ENCODE assay signal across 21 cellular contexts in genomic region chr21:26776320-26777021, GRCh38.
DNase-seq lines count a peak whose midpoint lies in the region; ATAC-seq and TF ChIP-seq lines count a peak whose summit lies in the region.
"Had no signal": no experiment of that assay in that cellular context is flagged by ENCODE, and none has a peak within 500 bp of the region (broad histone marks: within the 10 kb centered on the region; RNA-seq: fewer than 3 reads in every experiment).

No MANE protein-coding gene starts in this region.

- H3K4me3 Mint-ChIP-seq in activated T-helper 2 cell treated with anti-CD3 and anti-CD28 coated beads, Interferon-gamma antibody, Interleukin-2, Interleukin-4, amounts not matched to agents 10 μg/mL and 5 μg/mL and 100 μg/mL, durations not matched to agents 14 hours and 24 hours and 36 hours (ENCODE audit: low read depth), result no peak overlapping the region
- no peak overlapping the region for H3K4me3 Mint-ChIP-seq in activated CD4-positive, alpha-beta T cell treated with anti-CD3 and anti-CD28 coated beads for 36 hours

- ATAC-seq in IMR-90 (ENCODE audit: low read depth), result peak; percentile 86
- ATAC-seq in activated CD4-positive, alpha-beta T cell treated with anti-CD3 and anti-CD28 coated beads for 36 hours, result no peak
- ATAC-seq: K562 had no signal

- 0 out of 2 replicates have a peak overlapping the region, but pooled peaks have one; percentile 19 for H4K91ac ChIP-seq in IMR-90 (ENCODE audit: insufficient read depth, low read depth, low read length)

- H3K27me3 Mint-ChIP-seq in activated T-helper 2 cell treated with anti-CD3 and anti-CD28 coated beads, Interferon-gamma antibody, Interleukin-2, Interleukin-4, amounts not matched to agents 10 μg/mL and 5 μg/mL and 100 μg/mL, durations not matched to agents 14 hours and 24 hours and 36 hours (ENCODE audit: low read depth), result peaks cover 7% of the 10 kb centered on the region
- peaks cover 6% of the 10 kb centered on the region for H3K27me3 Mint-ChIP-seq in activated CD4-positive, alpha-beta T cell treated with anti-CD3 and anti-CD28 coated beads for 36 hours

- 0 out of 2 replicates have a peak overlapping the region, but pooled peaks have one; percentile 30 for H3K14ac ChIP-seq in IMR-90 (replicated peaks; ENCODE audit: low read depth, low read length)

- TF ChIP-seq RAD21 in IMR-90 (IDR thresholded peaks at IDR 0.05; ENCODE audit: low read length), result no peak

- BruUV-seq in IMR-90 (replicated peaks; lab: Mats Ljungman, UMichigan), result no TSS peak
- BruUV-seq in mammary epithelial cell (replicated peaks; lab: Mats Ljungman, UMichigan), result no TSS peak

- no peak overlapping the region for H3K23ac ChIP-seq in IMR-90 (ENCODE audit: low read depth, low read length)

- no peak for TF ChIP-seq POLR2A in IMR-90 (IDR thresholded peaks at IDR 0.05; ENCODE audit: low read depth, low read length)

- intact Hi-C loops in IMR-90 (cut with micrococcal nuclease), result no loop called here
- intact Hi-C loops in mammary epithelial cell (cut with micrococcal nuclease), result no loop called here
- intact Hi-C loops in activated T-helper 2 cell treated with anti-CD3 and anti-CD28 coated beads, Interferon-gamma antibody, Interleukin-2, Interleukin-4, amounts not matched to agents 10 μg/mL and 5 μg/mL and 100 μg/mL, durations not matched to agents 14 hours and 24 hours and 36 hours (cut with micrococcal nuclease), result no loop called here
- intact Hi-C loops in activated CD4-positive, alpha-beta T cell treated with anti-CD3 and anti-CD28 coated beads for 36 hours (cut with DNase I, micrococcal nuclease), result no loop called here

- no peaks in the 10 kb centered on the region for H3K79me1 ChIP-seq in IMR-90 (ENCODE audit: low read depth in 1 of 2, low read length in 2 of 2)

- no peak overlapping the region for H2AFZ ChIP-seq in IMR-90 (replicated peaks; ENCODE audit: low read length, poor library complexity)
- H2AFZ ChIP-seq in mammary epithelial cell (ENCODE audit: low read depth, low read length), result no peak overlapping the region

- H3K4ac ChIP-seq in IMR-90 (ENCODE audit: low read depth, low read length), result peak overlapping the region; percentile 55; the same call in 1 of the 2 replicates

- peak overlapping the region; percentile 79 for H2BK5ac ChIP-seq in IMR-90 (ENCODE audit: low read depth, low read length, poor library complexity, severe bottlenecking)

- DNase-seq in ACHN (peak; percentile 24), IMR-90 (peak; percentile 68), mammary epithelial cell (peak; percentile 20), kidney glomerular epithelial cell (lab: John Stamatoyannopoulos, UW) (peak; percentile 30), NCI-H146 treated with DMSO at 0.1 percent for 48 hours (lab: John Stamatoyannopoulos, UW; ENCODE audit: unreplicated experiment) (no peak), COLO668 (lab: John Stamatoyannopoulos, UW; ENCODE audit: unreplicated experiment) (no peak)
- DNase-seq in activated T-helper 2 cell treated with anti-CD3 and anti-CD28 coated beads, Interferon-gamma antibody, Interleukin-2, Interleukin-4, amounts not matched to agents 10 μg/mL and 5 μg/mL and 100 μg/mL, durations not matched to agents 14 hours and 24 hours and 36 hours (ENCODE audit: low spot score), result no peak
- no peak for DNase-seq in activated CD4-positive, alpha-beta T cell treated with anti-CD3 and anti-CD28 coated beads for 36 hours
- DNase-seq: activated CD4-positive, alpha-beta T cell treated with anti-CD3 and anti-CD28 coated beads for 1 hour; activated CD8-positive, alpha-beta memory T cell treated with anti-CD3 and anti-CD28 coated beads, Interleukin-2, amount 50 U/mL, for 4 hours; activated naive CD4-positive, alpha-beta T cell; Caco-2; GF-D8; H7; NCI-H1105 treated with DMSO at 0.1 percent for 48 hours; NK-92 treated with Interleukin-12 subunit alpha and Interleukin-12 subunit beta, amount 100 ng/mL, for 24 hours; nucleus accumbens; Right ventricle myocardium superior; sigmoid colon had no signal

- H3K4me2 ChIP-seq in IMR-90 (ENCODE audit: low read depth, low read length) (no peak overlapping the region; the same call in 1 of the 2 replicates), mammary epithelial cell (ENCODE audit: insufficient read depth, low read depth, low read length) (no peak overlapping the region)

- H2BK20ac ChIP-seq in IMR-90 (ENCODE audit: low read depth, low read length), result peak overlapping the region; percentile 78

- no CpG with 5 or more reads among the region's 3 CpGs for WGBS in IMR-90 (ENCODE audit: extremely low coverage in 2 of 2, insufficient read length in 1 of 2), 2 experiments
- 92% methylated on average over 3 of the region's 3 CpGs for WGBS in mammary epithelial cell (ENCODE audit: low coverage, missing lambda C conversion rate)

- peak overlapping the region; percentile 63; the same call in 1 of the 2 replicates for H3K18ac ChIP-seq in IMR-90 (ENCODE audit: low read depth, low read length)

- no peak overlapping the region for H3K27ac Mint-ChIP-seq in activated T-helper 2 cell treated with anti-CD3 and anti-CD28 coated beads, Interferon-gamma antibody, Interleukin-2, Interleukin-4, amounts not matched to agents 10 μg/mL and 5 μg/mL and 100 μg/mL, durations not matched to agents 14 hours and 24 hours and 36 hours
- H3K27ac Mint-ChIP-seq in activated CD4-positive, alpha-beta T cell treated with anti-CD3 and anti-CD28 coated beads for 36 hours, result no peak overlapping the region

- 0 out of 2 replicates have a peak overlapping the region, but pooled peaks have one; percentile 71 for H2AK5ac ChIP-seq in IMR-90 (ENCODE audit: low read depth, low read length)

- no peaks in the 10 kb centered on the region for H4K20me1 ChIP-seq in IMR-90 (ENCODE audit: insufficient read depth, low read length)
- H4K20me1 ChIP-seq in mammary epithelial cell (ENCODE audit: insufficient read depth, low read length), result no peaks in the 10 kb centered on the region

- H3K36me3 ChIP-seq in IMR-90 (ENCODE audit: control insufficient read depth, insufficient read depth, low read length) (no peaks in the 10 kb centered on the region), mammary epithelial cell (ENCODE audit: insufficient read depth, low read length) (no peaks in the 10 kb centered on the region)
- H3K36me3 ChIP-seq: sigmoid colon, tibial nerve had no signal

- peak overlapping the region in 1 of 2 experiments; percentile 14; a peak in 1 of 4 replicates for H4K8ac ChIP-seq in IMR-90 (ENCODE audit: low read depth in 2 of 2, low read length in 2 of 2)

- in situ Hi-C loops in ACHN (cut with HindIII; ENCODE audit: low pct_ligation_motif_present, low pct_unique_long_range_greater_than_20kb, low sequenced_read_pairs) (no loop called here), IMR-90 (cut with MboI; ENCODE audit: low sequenced_read_pairs) (no loop called here), mammary epithelial cell (cut with MboI; ENCODE audit: low sequenced_read_pairs in 2 of 2) (no loop called here)

- no peaks in the 10 kb centered on the region for H3K9me3 Mint-ChIP-seq in activated T-helper 2 cell treated with anti-CD3 and anti-CD28 coated beads, Interferon-gamma antibody, Interleukin-2, Interleukin-4, amounts not matched to agents 10 μg/mL and 5 μg/mL and 100 μg/mL, durations not matched to agents 14 hours and 24 hours and 36 hours
- H3K9me3 Mint-ChIP-seq in activated CD4-positive, alpha-beta T cell treated with anti-CD3 and anti-CD28 coated beads for 36 hours (ENCODE audit: low read depth), result peaks cover 2% of the 10 kb centered on the region

- no peak overlapping the region for H3K9ac ChIP-seq in IMR-90 (ENCODE audit: low read depth, low read length)
- no peak overlapping the region for H3K9ac ChIP-seq in mammary epithelial cell (ENCODE audit: insufficient read depth, low read length)

- no peaks in the 10 kb centered on the region for H3K79me2 ChIP-seq in mammary epithelial cell (ENCODE audit: insufficient read depth, low read length)

- H3K27me3 ChIP-seq in IMR-90 (ENCODE audit: control insufficient read depth, insufficient read depth, low read length), result no peaks in the 10 kb centered on the region
- H3K27me3 ChIP-seq in mammary epithelial cell (ENCODE audit: insufficient read depth, low read length), result peaks cover 2% of the 10 kb centered on the region
- H3K27me3 ChIP-seq: sigmoid colon, tibial nerve had no signal

- CTCF ChIA-PET in IMR-90 (lab: Yijun Ruan, JAX), result no interaction called here
- CTCF ChIA-PET in mammary epithelial cell (lab: Charles Lee; ENCODE audit: low non-redundant PET), result interaction anchor here (0.6 kb wide), 1 partner anchor 39 kb away, joined by 5 read pairs; no protein-coding TSS in a partner anchor
- CTCF ChIA-PET in activated CD4-positive, alpha-beta T cell treated with anti-CD3 and anti-CD28 coated beads for 36 hours (lab: Charles Lee), result no interaction called here

- 0 out of 3 replicates have a peak overlapping the region, but pooled peaks have one; percentile 25 for H2BK15ac ChIP-seq in IMR-90 (ENCODE audit: low read depth, low read length)

- H4K5ac ChIP-seq in IMR-90 (ENCODE audit: low read depth, low read length), result no peak overlapping the region

- TF ChIP-seq CTCF in IMR-90 (conservative IDR thresholded peaks at IDR 0.05; ENCODE audit: low read depth, low read length) (no peak), mammary epithelial cell (conservative IDR thresholded peaks at IDR 0.05 in 1 of 2, IDR thresholded peaks at IDR 0.05 in 1 of 2; ENCODE audit: extremely low read depth in 1 of 2, insufficient read depth in 1 of 2, low read depth in 1 of 2, low read length in 2 of 2) (no peak)

- H3K4me1 Mint-ChIP-seq in activated T-helper 2 cell treated with anti-CD3 and anti-CD28 coated beads, Interferon-gamma antibody, Interleukin-2, Interleukin-4, amounts not matched to agents 10 μg/mL and 5 μg/mL and 100 μg/mL, durations not matched to agents 14 hours and 24 hours and 36 hours (ENCODE audit: low read depth), result no peaks in the 10 kb centered on the region
- no peaks in the 10 kb centered on the region for H3K4me1 Mint-ChIP-seq in activated CD4-positive, alpha-beta T cell treated with anti-CD3 and anti-CD28 coated beads for 36 hours

- H3K36me3 Mint-ChIP-seq in activated T-helper 2 cell treated with anti-CD3 and anti-CD28 coated beads, Interferon-gamma antibody, Interleukin-2, Interleukin-4, amounts not matched to agents 10 μg/mL and 5 μg/mL and 100 μg/mL, durations not matched to agents 14 hours and 24 hours and 36 hours (ENCODE audit: low read depth), result no peaks in the 10 kb centered on the region
- H3K36me3 Mint-ChIP-seq in activated CD4-positive, alpha-beta T cell treated with anti-CD3 and anti-CD28 coated beads for 36 hours (ENCODE audit: low read depth), result no peaks in the 10 kb centered on the region

- no peak overlapping the region for H3K4me3 ChIP-seq in IMR-90 (ENCODE audit: insufficient read depth, low read depth, low read length)
- no peak overlapping the region for H3K4me3 ChIP-seq in mammary epithelial cell (replicated peaks in 1 of 3; ENCODE audit: insufficient read depth in 1 of 3, low read depth in 2 of 3, low read length in 3 of 3)
- H3K4me3 ChIP-seq: K562, sigmoid colon, tibial nerve had no signal

- dilution Hi-C loops in IMR-90 (cut with HindIII; ENCODE audit: low sequenced_read_pairs, unreplicated experiment), result no loop called here
- dilution Hi-C loops in mammary epithelial cell (cut with HindIII; ENCODE audit: low sequenced_read_pairs), result no loop called here

- POLR2A ChIA-PET in IMR-90 (lab: Charles Lee; ENCODE audit: unreplicated experiment), result no interaction called here
- POLR2A ChIA-PET in activated CD4-positive, alpha-beta T cell treated with anti-CD3 and anti-CD28 coated beads for 36 hours (lab: Charles Lee), result no interaction called here

- H2AK9ac ChIP-seq in IMR-90 (replicated peaks; ENCODE audit: low read depth, low read length, poor library complexity), result no peak overlapping the region

- H3K4me1 ChIP-seq in IMR-90 (ENCODE audit: control insufficient read depth, insufficient read depth, low read length), result peaks cover 2% of the 10 kb centered on the region; the same call in 1 of the 2 replicates
- no peaks in the 10 kb centered on the region for H3K4me1 ChIP-seq in mammary epithelial cell (ENCODE audit: insufficient read depth, low read length)
- H3K4me1 ChIP-seq: tibial nerve had no signal

- H3K9me1 ChIP-seq in IMR-90 (ENCODE audit: insufficient read depth, low read length), result no peaks in the 10 kb centered on the region

- H3K9me3 ChIP-seq in IMR-90 (ENCODE audit: control insufficient read depth, insufficient read depth, low read length) (no peaks in the 10 kb centered on the region), mammary epithelial cell (replicated peaks; ENCODE audit: insufficient read depth, low read length) (no peaks in the 10 kb centered on the region)
- H3K9me3 ChIP-seq: Caco-2, sigmoid colon, tibial nerve had no signal

- peak overlapping the region; percentile 50; the same call in 1 of the 2 replicates for H2BK120ac ChIP-seq in IMR-90 (ENCODE audit: low read depth, low read length)

- H3K27ac ChIP-seq in IMR-90 (ENCODE audit: insufficient read depth, low read length) (no peak overlapping the region), mammary epithelial cell (ENCODE audit: insufficient read depth, low read depth, low read length) (no peak overlapping the region)
- H3K27ac ChIP-seq: sigmoid colon, tibial nerve had no signal

- H3K56ac ChIP-seq in IMR-90 (ENCODE audit: extremely low read depth, insufficient read depth, low read length), result no peak overlapping the region

Comparison
In these comparisons a context has a peak if more than half of its experiments do, and no peak if none do; other contexts are left out.
1. DNase-seq: peak in ACHN (single experiment), IMR-90 (single experiment), mammary epithelial cell (single experiment) and kidney glomerular epithelial cell (single experiment); none in NCI-H146 treated with DMSO at 0.1 percent for 48 hours (single experiment), activated T-helper 2 cell treated with anti-CD3 and anti-CD28 coated beads, Interferon-gamma antibody, Interleukin-2, Interleukin-4, amounts not matched to agents 10 μg/mL and 5 μg/mL and 100 μg/mL, durations not matched to agents 14 hours and 24 hours and 36 hours (single experiment), COLO668 (single experiment) and activated CD4-positive, alpha-beta T cell treated with anti-CD3 and anti-CD28 coated beads for 36 hours (single experiment).